ENCODE assay signal across 2 cellular contexts in the genomic region with DNA sequence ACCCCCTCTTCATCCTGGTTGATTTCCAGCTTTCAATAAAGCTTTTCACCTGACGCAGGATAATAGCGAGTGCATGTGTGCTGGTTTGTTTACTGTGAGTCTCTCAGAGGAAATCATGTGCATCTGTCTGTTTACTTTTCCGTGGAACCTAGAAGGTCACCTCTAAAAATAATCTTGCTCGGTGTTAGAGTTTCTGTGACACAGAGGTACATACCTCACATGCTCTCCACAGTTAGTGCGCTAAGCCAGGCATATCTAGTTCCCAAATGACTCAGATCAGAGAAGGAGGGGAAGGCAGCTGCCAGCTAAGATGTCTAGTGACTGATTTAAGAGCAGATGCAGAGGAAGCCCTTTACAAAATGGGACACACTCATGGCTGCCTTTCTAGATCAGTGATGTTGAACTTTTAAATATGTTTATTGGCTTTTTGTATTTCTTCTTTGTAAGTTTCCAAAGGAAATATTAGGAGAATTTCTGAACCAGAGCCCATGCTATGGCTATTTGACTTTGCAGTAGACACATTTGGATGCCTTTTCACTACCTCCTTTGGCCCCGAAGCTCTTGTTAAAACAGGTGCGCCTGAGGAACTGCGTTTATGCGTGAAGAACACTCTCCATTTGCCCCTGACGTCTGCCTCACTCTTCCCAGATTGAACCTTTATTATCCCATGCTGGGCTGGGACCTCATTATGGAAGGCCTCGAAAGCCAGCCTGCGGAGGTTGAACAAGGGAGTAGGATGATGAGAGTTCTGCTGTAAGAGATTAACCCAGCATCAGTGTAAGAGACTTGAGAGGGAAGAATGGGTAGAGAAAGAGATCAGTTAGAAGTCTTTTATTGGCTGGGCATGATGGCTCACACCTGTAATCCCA.
TF ChIP-seq lines count a peak whose summit lies in the region.

No MANE protein-coding gene starts in this region.

TF ChIP-seq in HEK293, 187 proteins besides CTCF, POLR2A, EP300 and RAD21 (continued from another document):
- 0 out of 2 replicates have a peak, but pooled peaks have one; percentile 21 for TF ChIP-seq ZNF335 (tag by site-specific recombination; conservative IDR thresholded peaks at IDR 0.05)
- peak; percentile 47 for TF ChIP-seq SP7 (tag by site-specific recombination; IDR thresholded peaks at IDR 0.05)
- TF ChIP-seq PBX3 (CRISPR knock-in tag; IDR thresholded peaks at IDR 0.05) = no peak
- TF ChIP-seq ZBTB17 (tag by site-specific recombination; IDR thresholded peaks at IDR 0.05) = peak; percentile 80
- TF ChIP-seq ZBTB8A (tag by site-specific recombination; IDR thresholded peaks at IDR 0.05) = no peak
- TF ChIP-seq ZBTB20 (tag by site-specific recombination; IDR thresholded peaks at IDR 0.05) = no peak

TF ChIP-seq in SK-N-SH, 30 proteins besides CTCF, POLR2A, EP300 and RAD21 (continued from another document):
- TF ChIP-seq REST (IDR thresholded peaks at IDR 0.05; ENCODE audit: low read depth, low read length) = no peak
- no peak for TF ChIP-seq NRF1 (IDR thresholded peaks at IDR 0.05; ENCODE audit: low read depth, low read length)
- TF ChIP-seq TCF12 (IDR thresholded peaks at IDR 0.05) = peak; percentile 30; the same call in 1 of the 2 replicates
- peak; percentile 83 for TF ChIP-seq PBX3 (IDR thresholded peaks at IDR 0.05)
TF ChIP-seq in SK-N-SH: peak in this region for 5.
